Comparison of ENCODE assay signal across 9 cellular contexts in genomic region chr2:72115361-72116080, GRCh38. TPM values are rescaled to one million over a fixed set of nuclear protein-coding genes. Genes with fewer than 3 reads are reported as not detected.
A peak's percentile ranks its signal among the peaks of the same experiment; 100 is the strongest.
DNase-seq lines count a peak whose midpoint lies in the region; ATAC-seq and TF ChIP-seq lines count a peak whose summit lies in the region.
"Had no signal": no experiment of that assay in that cellular context is flagged by ENCODE, and none has a peak within 500 bp of the region (broad histone marks: within the 10 kb centered on the region; RNA-seq: fewer than 3 reads in every experiment).

No MANE protein-coding gene starts in this region.

- intact Hi-C loops in PC-3 (cut with micrococcal nuclease): no loop called here

- TF ChIP-seq CTCF in PC-3 (conservative IDR thresholded peaks at IDR 0.05; ENCODE audit: low read depth, low read length) (no peak), osteoblast (IDR thresholded peaks at IDR 0.05; ENCODE audit: extremely low read depth, low read depth, low read length) (no peak)

- H3K4me2 ChIP-seq in PC-3 (ENCODE audit: low read length) (peak overlapping the region; percentile 82), osteoblast (ENCODE audit: insufficient read depth, low read length) (peak overlapping the region; percentile 10)

- H3K36me3 ChIP-seq in PC-3 (ENCODE audit: low read depth, low read length): no peaks in the 10 kb centered on the region
- H3K36me3 ChIP-seq in osteoblast (ENCODE audit: insufficient read depth, low read length): no peaks in the 10 kb centered on the region
- H3K36me3 ChIP-seq: spleen had no signal

- H3K9ac ChIP-seq in PC-3 (ENCODE audit: low read length): peak overlapping the region; percentile 65

- H3K4me3 ChIP-seq in PC-3 (ENCODE audit: low read length) (peak overlapping the region; percentile 47), osteoblast (ENCODE audit: insufficient read depth, low read length) (no peak overlapping the region)
- H3K4me3 ChIP-seq: spleen had no signal

- H4K20me1 ChIP-seq in PC-3 (ENCODE audit: low read length) (no peaks in the 10 kb centered on the region), osteoblast (ENCODE audit: insufficient read depth, low read length) (no peaks in the 10 kb centered on the region)

- H3K27me3 ChIP-seq in PC-3 (ENCODE audit: low read length) (no peaks in the 10 kb centered on the region), osteoblast (ENCODE audit: insufficient read depth, low read length) (peaks cover 6% of the 10 kb centered on the region)
- H3K27me3 ChIP-seq: spleen had no signal

- H3K9me2 ChIP-seq in PC-3 (replicated peaks; ENCODE audit: low read length): no peaks in the 10 kb centered on the region

- POLR2A ChIA-PET in PC-3 (lab: Charles Lee; ENCODE audit: unreplicated experiment): interaction anchor here (1.1 kb wide), 1 partner anchor 1270 kb away, joined by 3 read pairs; the partner anchor contains the start of gene ALMS1

- BruUV-seq in PC-3 (replicated peaks; lab: Mats Ljungman, UMichigan): no TSS peak

- H3K4me1 ChIP-seq in PC-3 (ENCODE audit: insufficient read depth, low read length) (peaks cover 41% of the 10 kb centered on the region), osteoblast (ENCODE audit: insufficient read depth, low read length) (peaks cover 20% of the 10 kb centered on the region)

- ATAC-seq in PC-3 (peak; percentile 85), esophagus mucosa (peak; percentile 91)

- H3F3A ChIP-seq in PC-3 (ENCODE audit: low read length, unreplicated experiment): peaks cover 9% of the 10 kb centered on the region

- CTCF ChIA-PET in PC-3 (lab: Charles Lee): interaction anchor here (0.5 to 2.2 kb wide), 5 partner anchors 13 to 192 kb away, joined by 3 to 14 read pairs (median 8); no protein-coding TSS in a partner anchor

- H3K79me2 ChIP-seq in PC-3 (ENCODE audit: low read length) (no peaks in the 10 kb centered on the region), osteoblast (ENCODE audit: insufficient read depth, low read length) (no peaks in the 10 kb centered on the region)

- H3K27ac ChIP-seq in PC-3 (ENCODE audit: low read length) (peak overlapping the region; percentile 96), osteoblast (ENCODE audit: low read depth, low read length) (peak overlapping the region; percentile 45)
- H3K27ac ChIP-seq: spleen had no signal

- H3K9me3 ChIP-seq in PC-3 (ENCODE audit: low read length) (no peaks in the 10 kb centered on the region), osteoblast (ENCODE audit: low read depth, low read length) (no peaks in the 10 kb centered on the region)

- H2AFZ ChIP-seq in PC-3 (ENCODE audit: low read length): peak overlapping the region; percentile 81
- H2AFZ ChIP-seq in osteoblast (ENCODE audit: low read length): peak overlapping the region; percentile 90

- peak; percentile 79 for DNase-seq in DMS79 (lab: John Stamatoyannopoulos, UW)
- DNase-seq in PC-3: peak; percentile 99
- DNase-seq in osteoblast (ENCODE audit: insufficient read length, low spot score, missing footprints): peak; percentile 99
- no peak for DNase-seq in stimulated activated naive CD4-positive, alpha-beta T cell treated with Interleukin-2 at 50 U/mL for 16 hours (lab: John Stamatoyannopoulos, UW)
- no peak for DNase-seq in Kasumi-1 (lab: John Stamatoyannopoulos, UW)
- DNase-seq in activated T-cell treated with anti-CD3 and anti-CD28 coated beads for 4 hours: no peak
- no peak for DNase-seq in activated CD4-positive, CD25-positive, alpha-beta regulatory T cell (lab: John Stamatoyannopoulos, UW)
- DNase-seq: spleen had no signal

RNA-seq across cellular contexts. Expression of gene CYP26B1, which starts 32.1 kb away (rescaled TPM):
- total RNA-seq in PC-3 (2014; rRNA removed): 1.6 and 3.9 TPM in 2 replicates
- total RNA-seq in esophagus mucosa: 1.9 TPM
- total RNA-seq in osteoblast: under 0.01 TPM in 2 replicates

Comparison
In these comparisons a context has a peak if more than half of its experiments do, and no peak if none do; other contexts are left out.
1. DNase-seq: peak in DMS79 (single experiment), PC-3 (single experiment) and osteoblast (single experiment); none in stimulated activated naive CD4-positive, alpha-beta T cell treated with Interleukin-2 at 50 U/mL for 16 hours (single experiment), Kasumi-1 (0 of 2), activated T-cell treated with anti-CD3 and anti-CD28 coated beads for 4 hours (single experiment) and activated CD4-positive, CD25-positive, alpha-beta regulatory T cell (0 of 4).